ENCODE assay signal across 1 cellular context in the genomic region with DNA sequence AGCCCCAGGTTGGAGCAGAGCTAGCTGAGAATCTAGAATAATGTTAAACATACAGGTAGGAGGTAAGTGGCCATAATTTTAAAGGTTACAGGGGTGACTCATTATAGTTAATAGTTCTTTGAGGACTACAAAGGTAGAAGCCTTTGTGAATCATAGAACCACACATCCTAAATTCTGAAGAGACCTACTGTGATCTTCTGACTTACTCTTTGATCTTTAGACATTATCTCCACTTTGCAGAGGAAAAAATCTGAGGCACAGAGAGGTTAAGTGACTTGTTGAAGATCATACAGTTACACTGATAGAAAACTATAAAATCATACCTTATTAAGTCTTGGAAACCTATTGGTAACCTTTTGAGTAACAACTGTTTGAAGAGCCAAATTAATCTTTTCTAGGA.
TF ChIP-seq lines count a peak whose summit lies in the region.

No MANE protein-coding gene starts in this region.

TF ChIP-seq in HCT116, 20 proteins besides CTCF, POLR2A, EP300 and RAD21 (continued from another document):
- TF ChIP-seq, protein P1, sequence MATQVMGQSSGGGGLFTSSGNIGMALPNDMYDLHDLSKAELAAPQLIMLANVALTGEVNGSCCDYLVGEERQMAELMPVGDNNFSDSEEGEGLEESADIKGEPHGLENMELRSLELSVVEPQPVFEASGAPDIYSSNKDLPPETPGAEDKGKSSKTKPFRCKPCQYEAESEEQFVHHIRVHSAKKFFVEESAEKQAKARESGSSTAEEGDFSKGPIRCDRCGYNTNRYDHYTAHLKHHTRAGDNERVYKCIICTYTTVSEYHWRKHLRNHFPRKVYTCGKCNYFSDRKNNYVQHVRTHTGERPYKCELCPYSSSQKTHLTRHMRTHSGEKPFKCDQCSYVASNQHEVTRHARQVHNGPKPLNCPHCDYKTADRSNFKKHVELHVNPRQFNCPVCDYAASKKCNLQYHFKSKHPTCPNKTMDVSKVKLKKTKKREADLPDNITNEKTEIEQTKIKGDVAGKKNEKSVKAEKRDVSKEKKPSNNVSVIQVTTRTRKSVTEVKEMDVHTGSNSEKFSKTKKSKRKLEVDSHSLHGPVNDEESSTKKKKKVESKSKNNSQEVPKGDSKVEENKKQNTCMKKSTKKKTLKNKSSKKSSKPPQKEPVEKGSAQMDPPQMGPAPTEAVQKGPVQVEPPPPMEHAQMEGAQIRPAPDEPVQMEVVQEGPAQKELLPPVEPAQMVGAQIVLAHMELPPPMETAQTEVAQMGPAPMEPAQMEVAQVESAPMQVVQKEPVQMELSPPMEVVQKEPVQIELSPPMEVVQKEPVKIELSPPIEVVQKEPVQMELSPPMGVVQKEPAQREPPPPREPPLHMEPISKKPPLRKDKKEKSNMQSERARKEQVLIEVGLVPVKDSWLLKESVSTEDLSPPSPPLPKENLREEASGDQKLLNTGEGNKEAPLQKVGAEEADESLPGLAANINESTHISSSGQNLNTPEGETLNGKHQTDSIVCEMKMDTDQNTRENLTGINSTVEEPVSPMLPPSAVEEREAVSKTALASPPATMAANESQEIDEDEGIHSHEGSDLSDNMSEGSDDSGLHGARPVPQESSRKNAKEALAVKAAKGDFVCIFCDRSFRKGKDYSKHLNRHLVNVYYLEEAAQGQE (IDR thresholded peaks at IDR 0.05; ENCODE audit: low read depth): no peak
